ENCODE assay signal across 8 cellular contexts in genomic region chr11:126194121-126194543, GRCh38. TPM values are rescaled to one million over a fixed set of nuclear protein-coding genes. Genes with fewer than 3 reads are reported as not detected.
DNase-seq lines count a peak whose midpoint lies in the region; ATAC-seq and TF ChIP-seq lines count a peak whose summit lies in the region.

No MANE protein-coding gene starts in this region.

- peak; percentile 70 for TF ChIP-seq CTCF in CD8-positive, alpha-beta T cell (IDR thresholded peaks at IDR 0.05)
- peak; percentile 65 for TF ChIP-seq CTCF in OCI-LY1 (IDR thresholded peaks at IDR 0.05; ENCODE audit: low read length)
- peak; percentile 52 for TF ChIP-seq CTCF in astrocyte of the spinal cord (IDR thresholded peaks at IDR 0.05; ENCODE audit: low read depth, low read length)

- H3K36me3 ChIP-seq in CD8-positive, alpha-beta T cell (ENCODE audit: insufficient read depth, low read length) = peaks cover 16% of the 10 kb centered on the region
- H3K36me3 ChIP-seq in OCI-LY1 (ENCODE audit: insufficient read depth, low read length) = peaks cover 59% of the 10 kb centered on the region

- in situ Hi-C loops in astrocyte of the spinal cord (cut with HindIII; ENCODE audit: low sequenced_read_pairs) = loop anchor here (25.0 kb wide), 1 partner anchor 257 kb away; the partner anchor contains the start of gene VSIG10L2

- no peak for ATAC-seq in CD8-positive, alpha-beta T cell
- ATAC-seq in stimulated activated naive CD8-positive, alpha-beta T cell treated with anti-CD3 and anti-CD28 coated beads, Interleukin-15, Interleukin-2, amounts not matched to agents 100 U/mL and 50 U/mL, for 24 hours = no peak
- ATAC-seq in HG02885 (IDR thresholded peaks at IDR 0.05; ENCODE audit: poor library complexity, unreplicated experiment) (no peak), HG03520 (IDR thresholded peaks at IDR 0.05; ENCODE audit: unreplicated experiment) (no peak)

- no peak overlapping the region for H3K4me3 ChIP-seq in CD8-positive, alpha-beta T cell (ENCODE audit: low read depth, low read length)
- H3K4me3 ChIP-seq in OCI-LY1 (ENCODE audit: low read depth, low read length, poor library complexity, severe bottlenecking) (no peak overlapping the region), astrocyte of the spinal cord (ENCODE audit: low read depth, low read length) (no peak overlapping the region)

- no peaks in the 10 kb centered on the region for H3K9me2 ChIP-seq in OCI-LY1 (ENCODE audit: low read depth, low read length)

- H4K20me1 ChIP-seq in OCI-LY1 (ENCODE audit: insufficient read depth, low read length) = no peaks in the 10 kb centered on the region

- no peaks in the 10 kb centered on the region for H3K4me1 ChIP-seq in CD8-positive, alpha-beta T cell (ENCODE audit: insufficient read depth, low read length)
- peaks cover 5% of the 10 kb centered on the region for H3K4me1 ChIP-seq in OCI-LY1 (ENCODE audit: insufficient read depth, low read length, severe bottlenecking)

- H2AFZ ChIP-seq in OCI-LY1 (ENCODE audit: low read length) = no peak overlapping the region

- no peak overlapping the region for H3K9ac ChIP-seq in OCI-LY1 (ENCODE audit: low read length)

- POLR2A ChIA-PET in CD8-positive, alpha-beta T cell (lab: Charles Lee) = interaction anchor here (1.2 kb wide), 1 partner anchor 269 kb away, joined by 3 read pairs; no protein-coding TSS in a partner anchor

- peaks cover 5% of the 10 kb centered on the region for H3K9me3 Mint-ChIP-seq in CD8-positive, alpha-beta T cell

- H3K4me3 Mint-ChIP-seq in CD8-positive, alpha-beta T cell = no peak overlapping the region

- no peak overlapping the region for H3K27ac ChIP-seq in CD8-positive, alpha-beta T cell (ENCODE audit: low read depth, low read length)
- no peak overlapping the region for H3K27ac ChIP-seq in OCI-LY1 (ENCODE audit: low read depth, low read length, poor library complexity, severe bottlenecking)

- no peaks in the 10 kb centered on the region for H3K9me3 ChIP-seq in CD8-positive, alpha-beta T cell (ENCODE audit: low read length)
- no peaks in the 10 kb centered on the region for H3K9me3 ChIP-seq in OCI-LY1 (ENCODE audit: low read length)

- CTCF ChIA-PET in CD8-positive, alpha-beta T cell (lab: Charles Lee) = interaction anchor here (0.6 to 2.3 kb wide), 12 partner anchors 10 to 306 kb away, joined by 3 to 32 read pairs (median 6); partner anchors contain the start of genes HYLS1 and VSIG10L2

- no peaks in the 10 kb centered on the region for H3K4me1 Mint-ChIP-seq in CD8-positive, alpha-beta T cell (ENCODE audit: low read depth)

- H3F3A ChIP-seq in OCI-LY1 (ENCODE audit: insufficient read depth, low read length) = no peaks in the 10 kb centered on the region

- peaks cover 70% of the 10 kb centered on the region for H3K36me3 Mint-ChIP-seq in CD8-positive, alpha-beta T cell

- no peak overlapping the region for H3K4me2 ChIP-seq in OCI-LY1 (ENCODE audit: low read length)

- no peaks in the 10 kb centered on the region for H3K79me2 ChIP-seq in OCI-LY1 (ENCODE audit: insufficient read depth, low read length)

- H3K27me3 Mint-ChIP-seq in CD8-positive, alpha-beta T cell (ENCODE audit: low read depth) = no peaks in the 10 kb centered on the region

- H3K27me3 ChIP-seq in CD8-positive, alpha-beta T cell (ENCODE audit: insufficient read depth, low read length) = no peaks in the 10 kb centered on the region
- no peaks in the 10 kb centered on the region for H3K27me3 ChIP-seq in OCI-LY1 (ENCODE audit: insufficient read depth, low read length)

- no peak overlapping the region for H3K27ac Mint-ChIP-seq in CD8-positive, alpha-beta T cell

- intact Hi-C loops in CD8-positive, alpha-beta T cell (cut with DNase I, micrococcal nuclease) = loop anchor here (1.0 kb wide), 2 partner anchors 252 to 271 kb away; no protein-coding TSS in a partner anchor

- peak in 3 of 7 experiments; percentile 12 to 37 (median 33) for DNase-seq in CD8-positive, alpha-beta T cell
- peak; percentile 47 for DNase-seq in HCEC 1CT
- DNase-seq in astrocyte of the spinal cord (ENCODE audit: low read depth, low spot score) = peak; percentile 45
- peak; percentile 43 for DNase-seq in iPS-NIHi7 (ENCODE audit: extremely low spot score)
- DNase-seq in stimulated activated naive CD8-positive, alpha-beta T cell treated with anti-CD3 and anti-CD28 coated beads, Interleukin-15, Interleukin-2, amounts not matched to agents 100 U/mL and 50 U/mL, for 24 hours = peak; percentile 40

RNA-seq across cellular contexts. Expression of gene RPUSD4, which starts 17.3 kb away (rescaled TPM):
- total RNA-seq in CD8-positive, alpha-beta T cell = 10 to 100 TPM; 42.3 to 43.8 TPM

RNA-seq across cellular contexts. Expression of gene FAM118B, which starts 17.4 kb away (rescaled TPM):
- under 1 TPM; 0.64 to 0.79 TPM for total RNA-seq in CD8-positive, alpha-beta T cell
